29 cellular contexts compared by ENCODE assay signal in genomic region chr13:112142401-112142930, GRCh38.
"Had no signal": no experiment of that assay in that cellular context is flagged by ENCODE, and none has a peak within 500 bp of the region (broad histone marks: within the 10 kb centered on the region; RNA-seq: fewer than 3 reads in every experiment).

No MANE protein-coding gene starts in this region.

- H3K36me3 Mint-ChIP-seq: memory B cell; mesothelial cell of epicardium; naive B cell; natural killer cell treated with Interleukin-12 subunit alpha and Interleukin-12 subunit beta and Interleukin-15 and Interleukin-18, amount 100 ng/mL, for 72 hours had no signal

- H3K27me3 ChIP-seq: pancreas, right lobe of liver, thyroid gland, uterus had no signal

- H3K27ac Mint-ChIP-seq: dendritic cell treated with granulocyte-macrophage colony-stimulating factor and Interleukin-4, amounts not matched to agents 40 ng/mL and 50 ng/mL, for 4 days; memory B cell; mesothelial cell of epicardium; natural killer cell treated with Interleukin-12 subunit alpha and Interleukin-12 subunit beta and Interleukin-15 and Interleukin-18, amount 100 ng/mL, for 72 hours; stimulated activated naive CD8-positive, alpha-beta T cell treated with anti-CD3 and anti-CD28 coated beads, Interleukin-15, amount 100 ng/mL, for 72 hours had no signal

- DNase-seq: caudate nucleus; cerebellar nuclear complex; effector memory CD4-positive, alpha-beta T cell; erythroblast; esophagus squamous epithelium; kidney; mucosa of descending colon; naive B cell; nucleus accumbens; retina; small intestine; stimulated activated CD4-positive, alpha-beta T cell treated with anti-CD3 and anti-CD28 coated beads, Interleukin-12 subunit alpha, Interleukin-12 subunit beta, amount 100 ng/mL, for 4 hours; stimulated activated CD4-positive, alpha-beta T cell treated with anti-CD3 and anti-CD28 coated beads, Interleukin-1b, Interleukin-23, amount 100 ng/mL, for 48 hours; stimulated activated CD4-positive, alpha-beta T cell treated with anti-CD3 and anti-CD28 coated beads, Interleukin-4, amount 100 ng/mL, for 1 hour; stimulated activated CD8-positive, alpha-beta memory T cell treated with anti-CD3 and anti-CD28 coated beads, Interleukin-4, amount 100 ng/mL, for 48 hours; stimulated activated naive CD4-positive, alpha-beta T cell; stimulated activated naive CD8-positive, alpha-beta T cell treated with anti-CD3 and anti-CD28 coated beads, Interleukin-15, amount 100 ng/mL, for 72 hours; thyroid gland; trophoblast cell; uterus had no signal

- H3K36me3 ChIP-seq: esophagus squamous epithelium, pancreas, right lobe of liver, thyroid gland, uterus had no signal

- H3K4me1 ChIP-seq: esophagus squamous epithelium, pancreas, right lobe of liver, thyroid gland, uterus had no signal

- H3K9me3 Mint-ChIP-seq: memory B cell; mesothelial cell of epicardium; natural killer cell treated with Interleukin-12 subunit alpha and Interleukin-12 subunit beta and Interleukin-15 and Interleukin-18, amount 100 ng/mL, for 72 hours; neural crest cell had no signal

- ATAC-seq: left lobe of liver, pancreas had no signal

- H3K9me3 ChIP-seq: esophagus squamous epithelium, mucosa of descending colon, pancreas, right lobe of liver, thyroid gland, uterus had no signal

- H3K27me3 Mint-ChIP-seq: dendritic cell treated with granulocyte-macrophage colony-stimulating factor and Interleukin-4, amounts not matched to agents 40 ng/mL and 50 ng/mL, for 4 days; stimulated activated naive CD8-positive, alpha-beta T cell treated with anti-CD3 and anti-CD28 coated beads, Interleukin-15, amount 100 ng/mL, for 72 hours had no signal

- H3K4me1 Mint-ChIP-seq: memory B cell; mesothelial cell of epicardium; naive B cell; stimulated activated naive CD8-positive, alpha-beta T cell treated with anti-CD3 and anti-CD28 coated beads, Interleukin-15, amount 100 ng/mL, for 72 hours had no signal

- H3K4me3 Mint-ChIP-seq: dendritic cell treated with granulocyte-macrophage colony-stimulating factor and Interleukin-4, amounts not matched to agents 40 ng/mL and 50 ng/mL, for 4 days; memory B cell; mesothelial cell of epicardium; naive B cell; natural killer cell treated with Interleukin-12 subunit alpha and Interleukin-12 subunit beta and Interleukin-15 and Interleukin-18, amount 100 ng/mL, for 72 hours; neural crest cell; stimulated activated naive CD8-positive, alpha-beta T cell treated with anti-CD3 and anti-CD28 coated beads, Interleukin-15, amount 100 ng/mL, for 72 hours had no signal

- H3K4me3 ChIP-seq: esophagus squamous epithelium, lung, mucosa of descending colon, pancreas, right lobe of liver, thyroid gland, uterus had no signal

- H3K27ac ChIP-seq: esophagus squamous epithelium, pancreas, right lobe of liver, thyroid gland, uterus had no signal
